Comparison of ENCODE assay signal across 8 cellular contexts in the genomic region with DNA sequence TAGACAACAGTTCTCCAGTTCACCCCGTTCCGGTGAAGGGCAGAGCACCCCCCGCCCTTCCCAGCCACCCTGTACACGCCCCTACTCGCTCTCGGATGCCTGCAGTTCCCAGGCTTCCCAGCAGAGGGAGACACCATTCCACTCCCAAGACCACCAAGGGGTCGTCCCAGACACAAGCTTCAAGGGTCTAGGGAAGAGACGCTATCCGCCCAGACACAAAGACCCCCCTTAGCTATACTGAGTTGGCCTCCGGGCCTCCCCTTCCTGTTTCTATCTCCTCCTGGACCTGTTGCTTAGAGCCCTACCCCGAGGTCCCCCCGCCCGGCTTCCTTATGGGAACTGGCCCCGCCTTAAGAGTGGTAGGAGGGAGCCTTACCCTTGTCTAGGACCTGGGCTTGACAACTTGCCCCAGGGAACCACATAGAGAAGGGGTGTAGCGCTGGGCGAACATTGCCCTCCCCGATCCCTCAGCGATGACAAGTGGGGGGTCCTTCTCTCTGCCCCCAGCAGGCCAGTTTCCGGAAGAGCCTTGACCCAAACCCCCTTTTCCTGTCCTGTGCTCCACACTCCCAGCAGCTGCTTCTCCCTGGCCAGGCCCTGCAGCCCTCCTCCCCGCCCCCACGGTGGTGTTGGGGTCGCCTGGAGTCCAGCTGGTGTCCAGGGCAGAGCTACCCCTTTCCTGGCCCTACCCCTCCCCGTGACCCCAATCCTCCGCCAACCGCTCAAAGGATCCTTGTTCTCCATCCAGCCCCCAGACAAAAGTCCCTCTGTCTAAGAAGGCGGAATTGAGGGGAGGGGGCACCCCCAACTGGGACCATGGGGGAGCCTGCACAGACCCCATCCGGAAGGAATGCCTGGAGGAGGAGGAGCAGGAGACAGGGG. TPM values are rescaled to one million over a fixed set of nuclear protein-coding genes. Genes with fewer than 3 reads are reported as not detected.
DNase-seq lines count a peak whose midpoint lies in the region; ATAC-seq, FAIRE-seq and TF ChIP-seq lines count a peak whose summit lies in the region.

No MANE protein-coding gene starts in this region.

- no peaks in the 10 kb centered on the region for H3K9me3 ChIP-seq in CD4-positive, alpha-beta T cell (ENCODE audit: control insufficient read depth, low read length)
- H3K9me3 ChIP-seq in hepatocyte (ENCODE audit: low read depth): no peaks in the 10 kb centered on the region

- H3K36me3 ChIP-seq in hepatocyte (replicated peaks; ENCODE audit: insufficient read depth, low read depth) (no peaks in the 10 kb centered on the region), rectal smooth muscle tissue (ENCODE audit: control insufficient read depth, insufficient read depth, low read length) (no peaks in the 10 kb centered on the region)

- no peaks in the 10 kb centered on the region for H3K9me2 ChIP-seq in hepatocyte (replicated peaks; ENCODE audit: insufficient read depth)

- in situ Hi-C loops in astrocyte of the spinal cord (cut with HindIII; ENCODE audit: low sequenced_read_pairs): no loop called here

- no peak overlapping the region for H3K27ac Mint-ChIP-seq in CD4-positive, alpha-beta T cell

- peak; percentile 54 to 76 (median 60) for DNase-seq in CD4-positive, alpha-beta T cell
- DNase-seq in HT1080 (ENCODE audit: low read depth) (peak; percentile 23), T-helper 9 cell (peak; percentile 62), astrocyte of the spinal cord (ENCODE audit: low read depth, low spot score) (peak; percentile 45), hepatocyte (ENCODE audit: low spot score) (peak; percentile 81), urothelium cell line (ENCODE audit: low spot score) (peak; percentile 81)

- peak overlapping the region; percentile 34 for H2AFZ ChIP-seq in hepatocyte

- ATAC-seq in CD4-positive, alpha-beta T cell (ENCODE audit: poor library complexity): peak; percentile 95
- ATAC-seq in HG02852 (IDR thresholded peaks at IDR 0.05; ENCODE audit: unreplicated experiment): no peak

- intact Hi-C loops in CD4-positive, alpha-beta T cell (cut with DNase I, micrococcal nuclease): loop anchor here in 1 of 2 experiments (2.0 kb wide), 1 partner anchor 20 kb away; a partner anchor contains a TSS

- no peaks in the 10 kb centered on the region for H3K27me3 ChIP-seq in CD4-positive, alpha-beta T cell (ENCODE audit: control insufficient read depth, insufficient read depth, low read length)
- H3K27me3 ChIP-seq in hepatocyte (no peaks in the 10 kb centered on the region), rectal smooth muscle tissue (ENCODE audit: control insufficient read depth, insufficient read depth, low read length) (no peaks in the 10 kb centered on the region)

- H3K9ac ChIP-seq in rectal smooth muscle tissue (ENCODE audit: low read length): peak overlapping the region; percentile 52

- peaks cover 17% of the 10 kb centered on the region for H3K79me2 ChIP-seq in hepatocyte

- TF ChIP-seq CTCF in CD4-positive, alpha-beta T cell (IDR thresholded peaks at IDR 0.05): peak; percentile 84
- TF ChIP-seq CTCF in astrocyte of the spinal cord (IDR thresholded peaks at IDR 0.05; ENCODE audit: low read depth, low read length) (peak; percentile 99), hepatocyte (IDR thresholded peaks at IDR 0.05; ENCODE audit: poor library complexity) (peak; percentile 96)

- no peak for FAIRE-seq in urothelium cell line (lab: Jason Lieb, UNC)

- WGBS in hepatocyte (ENCODE audit: low lambda C conversion rate, missing lambda C conversion rate): 31% methylated on average over 22 of the region's 27 CpGs

- no peaks in the 10 kb centered on the region for H3K36me3 Mint-ChIP-seq in CD4-positive, alpha-beta T cell (ENCODE audit: low read depth)

- CTCF ChIA-PET in CD4-positive, alpha-beta T cell (lab: Charles Lee): interaction anchor here (1.7 kb wide), 1 partner anchor 27 kb away, joined by 13 read pairs; a partner anchor contains a TSS

- H3K4me3 ChIP-seq in astrocyte of the spinal cord (ENCODE audit: low read depth, low read length): no peak overlapping the region
- no peak overlapping the region for H3K4me3 ChIP-seq in hepatocyte
- peak overlapping the region; percentile 75 for H3K4me3 ChIP-seq in rectal smooth muscle tissue (ENCODE audit: low read length)

- peaks cover 6% of the 10 kb centered on the region for H3K4me1 Mint-ChIP-seq in CD4-positive, alpha-beta T cell (ENCODE audit: low read depth)

- no peak overlapping the region for H3K4me3 Mint-ChIP-seq in CD4-positive, alpha-beta T cell

- no peaks in the 10 kb centered on the region for H3K27me3 Mint-ChIP-seq in CD4-positive, alpha-beta T cell

- no peak overlapping the region for H3K27ac ChIP-seq in CD4-positive, alpha-beta T cell (ENCODE audit: low read depth, low read length)
- H3K27ac ChIP-seq in hepatocyte (peak overlapping the region; percentile 94), rectal smooth muscle tissue (ENCODE audit: low read depth, low read length) (peak overlapping the region; percentile 37)

- H3K4me2 ChIP-seq in hepatocyte: peak overlapping the region; percentile 75

- POLR2A ChIA-PET in CD4-positive, alpha-beta T cell (lab: Charles Lee): no interaction called here

- no peaks in the 10 kb centered on the region for H3K9me3 Mint-ChIP-seq in CD4-positive, alpha-beta T cell

- no peaks in the 10 kb centered on the region for H4K20me1 ChIP-seq in hepatocyte (ENCODE audit: insufficient read depth, poor library complexity, severe bottlenecking)

- H3K4me1 ChIP-seq in hepatocyte (ENCODE audit: insufficient read depth) (peaks cover 5% of the 10 kb centered on the region), rectal smooth muscle tissue (ENCODE audit: control insufficient read depth, insufficient read depth, low read length) (no peaks in the 10 kb centered on the region)

RNA-seq across cellular contexts. Expression of a gene that starts 0.7 kb away (rescaled TPM):
- total RNA-seq in CD4-positive, alpha-beta T cell: not detected
- total RNA-seq in HT1080 (2014; rRNA removed; shearing (Covaris generic)): not detected in 2 replicates
- polyA plus RNA-seq in HT1080 (2015; cell fraction: cytosol; rRNA removed): not detected in 2 replicates
- polyA plus RNA-seq in HT1080 (2015; cell fraction: nucleus; rRNA removed): not detected in 2 replicates
- 225 and 235 TPM in 2 replicates for total RNA-seq in hepatocyte
- polyA plus RNA-seq in hepatocyte: 491 and 542 TPM in 2 replicates

RNA-seq across cellular contexts. Expression of a gene that starts 20.0 kb away (rescaled TPM):
- total RNA-seq in CD4-positive, alpha-beta T cell: under 1 TPM; 0.69 to 0.70 TPM
- not detected in 2 replicates for total RNA-seq in HT1080 (2014; rRNA removed; shearing (Covaris generic))
- not detected in 2 replicates for polyA plus RNA-seq in HT1080 (2015; cell fraction: cytosol; rRNA removed)
- polyA plus RNA-seq in HT1080 (2015; cell fraction: nucleus; rRNA removed): 0.61 TPM in 1 of 2 replicates, not detected in the other
- total RNA-seq in hepatocyte: 2.4 and 6.3 TPM in 2 replicates
- polyA plus RNA-seq in hepatocyte: 5.2 and 8.8 TPM in 2 replicates

RNA-seq across cellular contexts. Expression of a gene that starts 23.7 kb away (rescaled TPM):
- 1 to 10 TPM; 2.1 to 2.4 TPM for total RNA-seq in CD4-positive, alpha-beta T cell
- not detected in 2 replicates for total RNA-seq in HT1080 (2014; rRNA removed; shearing (Covaris generic))
- polyA plus RNA-seq in HT1080 (2015; cell fraction: cytosol; rRNA removed): not detected in 2 replicates
- polyA plus RNA-seq in HT1080 (2015; cell fraction: nucleus; rRNA removed): not detected in 2 replicates
- 2.9 and 7.5 TPM in 2 replicates for total RNA-seq in hepatocyte
- polyA plus RNA-seq in hepatocyte: 18.5 and 22.0 TPM in 2 replicates

RNA-seq across cellular contexts. Expression of a gene that starts 28.2 kb away (rescaled TPM):
- 10 to 100 TPM; 15.3 to 15.6 TPM for total RNA-seq in CD4-positive, alpha-beta T cell
- total RNA-seq in HT1080 (2014; rRNA removed; shearing (Covaris generic)): 0.66 and 1.7 TPM in 2 replicates
- 0.58 and 0.84 TPM in 2 replicates for polyA plus RNA-seq in HT1080 (2015; cell fraction: cytosol; rRNA removed)
- polyA plus RNA-seq in HT1080 (2015; cell fraction: nucleus; rRNA removed): 0.20 TPM in 1 of 2 replicates, not detected in the other
- total RNA-seq in hepatocyte: 0.27 TPM in 1 of 2 replicates, not detected in the other
- polyA plus RNA-seq in hepatocyte: 0.22 and 0.46 TPM in 2 replicates

RNA-seq across cellular contexts. Expression of a gene that starts 39.6 kb away (rescaled TPM):
- 100 to 1,000 TPM; 587 to 615 TPM for total RNA-seq in CD4-positive, alpha-beta T cell
- 255 and 385 TPM in 2 replicates for total RNA-seq in HT1080 (2014; rRNA removed; shearing (Covaris generic))
- polyA plus RNA-seq in HT1080 (2015; cell fraction: cytosol; rRNA removed): 302 and 334 TPM in 2 replicates
- polyA plus RNA-seq in HT1080 (2015; cell fraction: nucleus; rRNA removed): 169 and 187 TPM in 2 replicates
- total RNA-seq in hepatocyte: 36.4 and 42.8 TPM in 2 replicates
- polyA plus RNA-seq in hepatocyte: 81.1 and 90.2 TPM in 2 replicates

Comparison
In these comparisons a context has a peak if more than half of its experiments do, and no peak if none do; other contexts are left out.
1. DNase-seq: peak in every context shown above with its lines; median percentile 81 in hepatocyte; 81 in urothelium cell line; 62 in T-helper 9 cell; 60 in CD4-positive, alpha-beta T cell; 45 in astrocyte of the spinal cord; 23 in HT1080.
2. RNA of a gene that starts 0.7 kb away (total RNA-seq): 225 to 235 TPM in hepatocyte; not detected in CD4-positive, alpha-beta T cell and not detected in HT1080; every median in the first group is over 100 times any median in the second.
3. Peak in every context shown above with its lines, with median percentiles within 50 percentile points of each other: CTCF ChIP-seq.